Comparison of ENCODE assay signal across 9 cellular contexts in the genomic region with DNA sequence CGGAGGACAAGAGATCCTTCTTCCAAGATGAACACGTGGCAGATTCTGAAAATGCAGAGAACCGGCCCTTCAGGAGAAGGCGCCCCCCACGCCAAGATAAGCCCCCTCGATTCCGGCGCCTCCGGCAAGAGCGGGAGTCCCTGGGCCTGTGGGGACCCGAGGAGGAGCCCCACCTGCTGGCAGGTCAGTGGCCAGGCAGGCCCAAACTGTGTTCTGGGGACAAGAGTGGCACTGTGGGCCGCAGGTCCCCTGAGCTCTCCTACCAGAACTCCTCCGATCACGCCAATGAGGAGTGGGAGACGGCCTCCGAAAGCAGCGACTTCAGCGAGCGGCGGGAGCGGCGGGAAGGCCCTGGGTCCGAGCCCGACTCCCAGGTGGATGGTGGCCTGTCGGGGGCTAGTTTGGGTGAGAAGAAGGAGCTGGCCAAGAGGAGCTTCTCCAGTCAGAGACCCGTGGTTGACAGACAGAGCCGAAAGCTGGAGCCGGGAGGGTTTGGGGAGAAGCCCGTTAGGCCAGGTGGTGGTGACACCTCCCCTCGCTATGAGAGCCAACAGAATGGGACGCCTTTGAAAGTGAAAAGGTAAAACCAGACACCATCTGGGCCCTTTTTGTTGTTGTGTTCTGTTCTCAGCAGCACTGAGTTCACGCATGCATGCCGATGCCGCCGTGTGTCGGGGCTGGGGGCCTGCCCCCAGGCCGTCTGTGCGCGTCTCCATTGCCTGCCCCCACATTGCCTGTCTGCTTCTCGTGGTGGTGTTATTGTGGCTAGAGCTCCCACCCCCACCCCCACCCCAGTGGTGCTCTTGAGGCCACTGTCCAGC. TPM values are rescaled to one million over a fixed set of nuclear protein-coding genes. Genes with fewer than 3 reads are reported as not detected.
DNase-seq lines count a peak whose midpoint lies in the region; ATAC-seq and TF ChIP-seq lines count a peak whose summit lies in the region.
"Had no signal": no experiment of that assay in that cellular context is flagged by ENCODE, and none has a peak within 500 bp of the region (broad histone marks: within the 10 kb centered on the region; RNA-seq: fewer than 3 reads in every experiment).

No MANE protein-coding gene starts in this region.

- H3K27me3 ChIP-seq in hepatocyte (no peaks in the 10 kb centered on the region), upper lobe of left lung (no peaks in the 10 kb centered on the region)

- no peak overlapping the region for H3K4me2 ChIP-seq in hepatocyte

- H3K79me2 ChIP-seq in hepatocyte, result peaks cover 45% of the 10 kb centered on the region

- H3K4me3 Mint-ChIP-seq in activated CD8-positive, alpha-beta memory T cell treated with anti-CD3 and anti-CD28 coated beads, Interleukin-2, amount 10 ng/mL, durations not matched to agents 7 days and 5 days, result no peak overlapping the region

- 95% methylated on average over 40 of the region's 40 CpGs for WGBS in hepatocyte (ENCODE audit: low lambda C conversion rate, missing lambda C conversion rate)
- 91 to 94% methylated on average over 34 to 40 of the region's 40 CpGs for whole genome bisulfite sequencing in upper lobe of left lung, 2 donors

- TF ChIP-seq CTCF in astrocyte of the cerebellum (IDR thresholded peaks at IDR 0.05; ENCODE audit: low read depth, low read length, missing control alignments) (peak; percentile 47), hepatocyte (IDR thresholded peaks at IDR 0.05; ENCODE audit: poor library complexity) (peak; percentile 36), upper lobe of left lung (IDR thresholded peaks at IDR 0.05) (peak in 4 of 6 experiments; percentile 21 to 39 (median 28)), GM20000 (IDR thresholded peaks at IDR 0.05; ENCODE audit: extremely low read depth, missing control alignments) (no peak)

- in situ Hi-C loops in astrocyte of the cerebellum (cut with HindIII; ENCODE audit: low sequenced_read_pairs), result no loop called here

- no peak overlapping the region for H3K27ac Mint-ChIP-seq in activated CD8-positive, alpha-beta memory T cell treated with anti-CD3 and anti-CD28 coated beads, Interleukin-2, amount 10 ng/mL, durations not matched to agents 7 days and 5 days

- peaks cover 5% of the 10 kb centered on the region for H3K36me3 ChIP-seq in hepatocyte (replicated peaks; ENCODE audit: insufficient read depth, low read depth)
- peaks cover 48 to 100% (median 90%) of the 10 kb centered on the region in 4 donors for H3K36me3 ChIP-seq in upper lobe of left lung

- H2AFZ ChIP-seq in hepatocyte, result no peak overlapping the region

- no peak for TF ChIP-seq EP300 in upper lobe of left lung (IDR thresholded peaks at IDR 0.05)

- peak in 1 of 2 donors; percentile 14 for ATAC-seq in upper lobe of left lung (ENCODE audit: low FRiP score in 2 of 2)
- no peak for ATAC-seq in activated CD8-positive, alpha-beta memory T cell treated with anti-CD3 and anti-CD28 coated beads, Interleukin-2, amount 10 ng/mL, durations not matched to agents 7 days and 5 days

- H3K27me3 Mint-ChIP-seq in activated CD8-positive, alpha-beta memory T cell treated with anti-CD3 and anti-CD28 coated beads, Interleukin-2, amount 10 ng/mL, durations not matched to agents 7 days and 5 days, result no peaks in the 10 kb centered on the region

- H3K9me3 Mint-ChIP-seq in activated CD8-positive, alpha-beta memory T cell treated with anti-CD3 and anti-CD28 coated beads, Interleukin-2, amount 10 ng/mL, durations not matched to agents 7 days and 5 days (ENCODE audit: low read depth), result no peaks in the 10 kb centered on the region

- CTCF ChIA-PET in activated CD8-positive, alpha-beta memory T cell treated with anti-CD3 and anti-CD28 coated beads, Interleukin-2, amount 10 ng/mL, durations not matched to agents 7 days and 5 days (lab: Charles Lee), result interaction anchor here (0.7 to 3.4 kb wide), 4 partner anchors 78 to 126 kb away, joined by 3 to 19 read pairs (median 6); no protein-coding TSS in a partner anchor

- peaks cover 40% of the 10 kb centered on the region for H3K36me3 Mint-ChIP-seq in activated CD8-positive, alpha-beta memory T cell treated with anti-CD3 and anti-CD28 coated beads, Interleukin-2, amount 10 ng/mL, durations not matched to agents 7 days and 5 days

- H3K4me3 ChIP-seq in astrocyte of the cerebellum (ENCODE audit: low read depth, low read length) (no peak overlapping the region), hepatocyte (no peak overlapping the region), upper lobe of left lung (no peak overlapping the region)

- H3K27ac ChIP-seq in hepatocyte (no peak overlapping the region), upper lobe of left lung (no peak overlapping the region)

- DNase-seq in activated effector memory CD4-positive, alpha-beta T cell treated with anti-CD3 and anti-CD28 coated beads, Interleukin-2, amount 50 U/mL, for 16 hours, result peak; percentile 58
- no peak for DNase-seq in activated effector memory CD4-positive, alpha-beta T cell treated with Interleukin-2 at 50 U/mL for 16 hours
- DNase-seq in astrocyte of the cerebellum (ENCODE audit: low read depth) (no peak), hepatocyte (ENCODE audit: low spot score) (no peak), upper lobe of left lung (peak in 1 of 2 donors; percentile 72), GM19238 (ENCODE audit: insufficient read length, low spot score) (no peak), GM20000 (ENCODE audit: low spot score) (no peak)
- no peak for DNase-seq in activated CD8-positive, alpha-beta memory T cell treated with anti-CD3 and anti-CD28 coated beads, Interleukin-2, amount 10 ng/mL, durations not matched to agents 7 days and 5 days
- DNase-seq: T-helper 1 cell had no signal

- H3K4me1 Mint-ChIP-seq in activated CD8-positive, alpha-beta memory T cell treated with anti-CD3 and anti-CD28 coated beads, Interleukin-2, amount 10 ng/mL, durations not matched to agents 7 days and 5 days, result peaks cover 2% of the 10 kb centered on the region

- H3K4me1 ChIP-seq in hepatocyte (ENCODE audit: insufficient read depth), result no peaks in the 10 kb centered on the region
- no peaks in the 10 kb centered on the region for H3K4me1 ChIP-seq in upper lobe of left lung

- TF ChIP-seq POLR2A in upper lobe of left lung (IDR thresholded peaks at IDR 0.05), result no peak

- no peaks in the 10 kb centered on the region for H3K9me2 ChIP-seq in hepatocyte (replicated peaks; ENCODE audit: insufficient read depth)

- H3K9me3 ChIP-seq in hepatocyte (ENCODE audit: low read depth) (no peaks in the 10 kb centered on the region), upper lobe of left lung (no peaks in the 10 kb centered on the region)

- H4K20me1 ChIP-seq in hepatocyte (ENCODE audit: insufficient read depth, poor library complexity, severe bottlenecking), result peaks cover 25% of the 10 kb centered on the region

RNA-seq across cellular contexts. Expression of gene POMT1, which starts 26.6 kb away (rescaled TPM):
- total RNA-seq in hepatocyte (27.4 and 35.3 TPM in 2 replicates), upper lobe of left lung (10 to 100 TPM; 24.7 to 55.5 (median 27.2) TPM)
- 34.4 and 44.8 TPM in 2 replicates for polyA plus RNA-seq in hepatocyte
- 10 to 100 TPM; 41.5 to 53.7 TPM for total RNA-seq in activated CD8-positive, alpha-beta memory T cell treated with anti-CD3 and anti-CD28 coated beads, Interleukin-2, amount 10 ng/mL, durations not matched to agents 7 days and 5 days

RNA-seq across cellular contexts. Expression of gene UCK1, which starts 54.9 kb away (rescaled TPM):
- total RNA-seq in hepatocyte, result 22.2 and 28.0 TPM in 2 replicates
- polyA plus RNA-seq in hepatocyte, result 32.7 and 36.8 TPM in 2 replicates
- 10 to 100 TPM; 27.8 to 36.7 (median 29.4) TPM for total RNA-seq in upper lobe of left lung
- 10 to 100 TPM; 26.1 to 29.6 TPM for total RNA-seq in activated CD8-positive, alpha-beta memory T cell treated with anti-CD3 and anti-CD28 coated beads, Interleukin-2, amount 10 ng/mL, durations not matched to agents 7 days and 5 days
